In the genomic region with DNA sequence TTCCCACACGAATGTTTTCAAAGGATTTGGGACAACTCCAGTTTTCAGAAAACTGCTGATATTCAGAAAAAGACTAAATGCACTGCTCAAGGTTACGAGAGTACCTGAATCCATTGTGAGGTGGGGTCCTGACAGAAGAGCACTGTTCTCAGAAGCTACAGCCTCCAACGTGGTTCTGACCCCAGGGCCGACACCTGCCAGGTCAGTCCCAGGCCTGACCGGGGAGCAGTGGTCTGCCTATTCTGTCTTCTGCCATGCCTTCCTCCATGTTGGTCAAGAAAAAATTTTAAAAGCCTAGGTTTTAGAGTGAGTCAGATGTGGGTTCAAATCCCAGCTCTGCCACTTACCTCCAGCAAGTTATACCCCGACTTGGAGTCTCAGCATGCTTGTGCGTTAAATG, we compare ENCODE assay signal across 29 cellular contexts.
DNase-seq lines count a peak whose midpoint lies in the region; ATAC-seq, FAIRE-seq and TF ChIP-seq lines count a peak whose summit lies in the region.
"Had no signal": no experiment of that assay in that cellular context is flagged by ENCODE, and none has a peak within 500 bp of the region (broad histone marks: within the 10 kb centered on the region; RNA-seq: fewer than 3 reads in every experiment).

No MANE protein-coding gene starts in this region.

- H3K79me2 ChIP-seq in HepG2 (ENCODE audit: insufficient read depth, low read length), result no peaks in the 10 kb centered on the region

- TF ChIP-seq EP300 in HepG2 (IDR thresholded peaks at IDR 0.05; ENCODE audit: low read depth in 2 of 2, low read length in 2 of 2) (no peak), HepG2 (CRISPR knock-in tag; IDR thresholded peaks at IDR 0.05; ENCODE audit: borderline replicate concordance) (no peak), esophagus muscularis mucosa (IDR thresholded peaks at IDR 0.05) (no peak)

- WGBS in HepG2 (ENCODE audit: low lambda C conversion rate), result 23% methylated on average over 7 of the region's 7 CpGs
- 73% methylated on average over 3 of the region's 7 CpGs for WGBS in right lobe of liver (ENCODE audit: insufficient coverage, low coverage, low lambda C conversion rate, missing lambda C conversion rate)
- 82% methylated on average over 6 of the region's 7 CpGs for WGBS in esophagus muscularis mucosa
- 91 to 95% methylated on average over 7 of the region's 7 CpGs for WGBS in lung, 2 donors
- WGBS in testis, 2 donors, result 85 to 90% methylated on average over 7 of the region's 7 CpGs

- no peaks in the 10 kb centered on the region; a peak in 2 of 5 replicates for H3K27me3 ChIP-seq in HepG2 (ENCODE audit: control insufficient read depth in 1 of 2, insufficient read depth in 2 of 2, low read length in 2 of 2)
- H3K27me3 ChIP-seq in right lobe of liver, result no peaks in the 10 kb centered on the region
- no peaks in the 10 kb centered on the region for H3K27me3 ChIP-seq in esophagus muscularis mucosa
- no peaks in the 10 kb centered on the region for H3K27me3 ChIP-seq in lung (ENCODE audit: control insufficient read depth, insufficient read depth)
- no peaks in the 10 kb centered on the region for H3K27me3 ChIP-seq in vagina
- H3K27me3 ChIP-seq in testis, result no peaks in the 10 kb centered on the region
- H3K27me3 ChIP-seq: BE2C, BLaER1 had no signal

- H3K36me3 ChIP-seq in HepG2 (replicated peaks in 1 of 2; ENCODE audit: control insufficient read depth in 1 of 2, insufficient read depth in 2 of 2, low read length in 2 of 2) (no peaks in the 10 kb centered on the region), right lobe of liver (no peaks in the 10 kb centered on the region), esophagus muscularis mucosa (no peaks in the 10 kb centered on the region), lung (ENCODE audit: control insufficient read depth in 2 of 2, insufficient read depth in 2 of 2, low read length in 2 of 2) (no peaks in the 10 kb centered on the region), vagina (no peaks in the 10 kb centered on the region), testis (ENCODE audit: low read depth, missing control alignments) (no peaks in the 10 kb centered on the region)
- H3K36me3 ChIP-seq: BE2C, BLaER1 had no signal

- H3K9ac ChIP-seq in HepG2 (ENCODE audit: insufficient read depth, low read depth, low read length), result no peak overlapping the region
- H3K9ac ChIP-seq: BLaER1 had no signal

- no peaks in the 10 kb centered on the region for H4K20me1 ChIP-seq in HepG2 (ENCODE audit: insufficient read depth, low read length)
- H4K20me1 ChIP-seq: BLaER1 had no signal

- BruUV-seq in HepG2 (replicated peaks; lab: Mats Ljungman, UMichigan), result no TSS peak

- TF ChIP-seq RAD21 in HepG2 (CRISPR knock-in tag; IDR thresholded peaks at IDR 0.05), result no peak

- ATAC-seq in HepG2 (no peak), right lobe of liver (no peak), lung (ENCODE audit: insufficient read depth, low FRiP score) (no peak)
- ATAC-seq: CD8-positive, alpha-beta T cell; GM12878 had no signal

- intact Hi-C loops in HepG2 (cut with micrococcal nuclease; ENCODE audit: unreplicated experiment), result no loop called here
- intact Hi-C loops in right lobe of liver (cut with DNase I), result no loop called here
- intact Hi-C loops in esophagus muscularis mucosa (cut with DNase I), result no loop called here
- intact Hi-C loops in vagina (cut with DNase I), result no loop called here
- intact Hi-C loops in testis (cut with DNase I; ENCODE audit: low total_unique reads), result no loop called here

- DNase-seq in HepG2 (ENCODE audit: low spot score) (no peak), right lobe of liver (no peak), esophagus muscularis mucosa (ENCODE audit: extremely low spot score) (peak; percentile 68), lung (ENCODE audit: low spot score) (peak; percentile 6), vagina (ENCODE audit: extremely low spot score in 2 of 2) (peak; percentile 58 to 72), testis (no peak), substantia nigra (lab: John Stamatoyannopoulos, UW) (no peak), DMS 273 (lab: John Stamatoyannopoulos, UW; ENCODE audit: unreplicated experiment) (no peak)
- DNase-seq: 8988T; ACHN; BE2C; C1 segment of cervical spinal cord; Caco-2; Calu3; CD4-positive, CD25-positive, alpha-beta regulatory T cell; CD8-positive, alpha-beta T cell; DMS 273 treated with DMSO at 0.1 percent for 48 hours; DMS153; DMS53; DMS79; DND-41; EL; GDM1 had no signal

- H2AFZ ChIP-seq in HepG2 (ENCODE audit: low read length), result no peak overlapping the region

- no peak for FAIRE-seq in HepG2 (lab: Jason Lieb, UNC)
- FAIRE-seq: A204.1, D721Med, GM12878, GM12892, GM18507 had no signal

- CTCF ChIA-PET in HepG2 (lab: Yijun Ruan, JAX; ENCODE audit: low intra/inter-chr PET ratio, low total read pairs), result no interaction called here

- in situ Hi-C loops in HepG2 (cut with HindIII; ENCODE audit: extremely low pct_ligation_motif_present, low pct_unique_long_range_greater_than_20kb), result no loop called here

- POLR2A ChIA-PET in HepG2 (lab: Yijun Ruan, JAX), result no interaction called here

- H3K9me3 ChIP-seq in HepG2 (ENCODE audit: low read length) (no peaks in the 10 kb centered on the region), right lobe of liver (no peaks in the 10 kb centered on the region), esophagus muscularis mucosa (no peaks in the 10 kb centered on the region), lung (ENCODE audit: control insufficient read depth in 2 of 2, insufficient read depth in 1 of 2, low read length in 1 of 2) (no peaks in the 10 kb centered on the region), vagina (no peaks in the 10 kb centered on the region), testis (no peaks in the 10 kb centered on the region)
- H3K9me3 ChIP-seq: BE2C, Caco-2 had no signal

- no peak overlapping the region for H3K4me3 ChIP-seq in HepG2 (replicated peaks in 1 of 3; ENCODE audit: insufficient read depth in 1 of 3, low read depth in 2 of 3, low read length in 3 of 3)
- H3K4me3 ChIP-seq in right lobe of liver, result no peak overlapping the region
- H3K4me3 ChIP-seq in esophagus muscularis mucosa, result no peak overlapping the region
- H3K4me3 ChIP-seq in lung, result no peak overlapping the region
- H3K4me3 ChIP-seq in vagina, result no peak overlapping the region
- no peak overlapping the region for H3K4me3 ChIP-seq in testis
- H3K4me3 ChIP-seq: BLaER1, GM12878 had no signal

- H3K4me2 ChIP-seq in HepG2 (ENCODE audit: low read depth, low read length), result no peak overlapping the region
- H3K4me2 ChIP-seq: BLaER1 had no signal

- peaks cover 5% of the 10 kb centered on the region for H3K4me1 ChIP-seq in HepG2 (ENCODE audit: insufficient read depth, low read length)
- no peaks in the 10 kb centered on the region for H3K4me1 ChIP-seq in right lobe of liver
- H3K4me1 ChIP-seq in esophagus muscularis mucosa, result no peaks in the 10 kb centered on the region
- no peaks in the 10 kb centered on the region for H3K4me1 ChIP-seq in lung (ENCODE audit: control insufficient read depth in 2 of 2, insufficient read depth in 2 of 2, low read length in 2 of 2)
- H3K4me1 ChIP-seq in vagina, result no peaks in the 10 kb centered on the region
- H3K4me1 ChIP-seq in testis, result no peaks in the 10 kb centered on the region
- H3K4me1 ChIP-seq: BE2C, Caco-2 had no signal

- no peak overlapping the region for H3K27ac ChIP-seq in HepG2 (ENCODE audit: extremely low read length, insufficient read depth, low read length)
- no peak overlapping the region for H3K27ac ChIP-seq in right lobe of liver
- H3K27ac ChIP-seq in esophagus muscularis mucosa (replicated peaks in 1 of 4), result no peak overlapping the region
- no peak overlapping the region for H3K27ac ChIP-seq in lung (ENCODE audit: low read depth in 1 of 2, low read length in 1 of 2)
- no peak overlapping the region for H3K27ac ChIP-seq in vagina
- no peak overlapping the region for H3K27ac ChIP-seq in testis
- no peak overlapping the region for H3K27ac ChIP-seq in substantia nigra (ENCODE audit: low read depth, low read length, poor library complexity, severe bottlenecking)
- H3K27ac ChIP-seq: BLaER1 had no signal

- no peak for TF ChIP-seq CTCF in HepG2 (CRISPR knock-in tag; IDR thresholded peaks at IDR 0.05)
- no peak for TF ChIP-seq CTCF in right lobe of liver (IDR thresholded peaks at IDR 0.05)
- no peak for TF ChIP-seq CTCF in esophagus muscularis mucosa (IDR thresholded peaks at IDR 0.05)
- no peak for TF ChIP-seq CTCF in lung (IDR thresholded peaks at IDR 0.05; ENCODE audit: control extremely low read depth, extremely low read depth)
- TF ChIP-seq CTCF in vagina (IDR thresholded peaks at IDR 0.05), result no peak
- no peak for TF ChIP-seq CTCF in testis (IDR thresholded peaks at IDR 0.05)

- no peak for TF ChIP-seq POLR2A in HepG2 (IDR thresholded peaks at IDR 0.05; ENCODE audit: insufficient read depth in 1 of 2, low read depth in 2 of 2, low read length in 2 of 2)
- TF ChIP-seq POLR2A in right lobe of liver (IDR thresholded peaks at IDR 0.05), result no peak
- TF ChIP-seq POLR2A in esophagus muscularis mucosa (IDR thresholded peaks at IDR 0.05; ENCODE audit: low read depth), result no peak
- TF ChIP-seq POLR2A in vagina (IDR thresholded peaks at IDR 0.05), result no peak
- no peak for TF ChIP-seq POLR2A in testis (IDR thresholded peaks at IDR 0.05)

TF ChIP-seq in HepG2, 621 proteins besides CTCF, POLR2A, EP300 and RAD21:
- peak; percentile 15 to 26; a peak in 1 of 4 replicates for TF ChIP-seq MAFK (conservative IDR thresholded peaks at IDR 0.05 in 1 of 2, IDR thresholded peaks at IDR 0.05 in 1 of 2; ENCODE audit: low read length in 2 of 2)
- TF ChIP-seq ZNF496 (CRISPR knock-in tag; IDR thresholded peaks at IDR 0.05; ENCODE audit: insufficient replicate concordance), result no peak

Comparison
In these comparisons a context has a peak if more than half of its experiments do, and no peak if none do; other contexts are left out.
1. DNase-seq: peak in esophagus muscularis mucosa (single experiment), lung (single experiment) and vagina (2 of 2); none in HepG2 (single experiment), right lobe of liver (0 of 3), testis (single experiment), substantia nigra (0 of 49) and DMS 273 (single experiment).